Comparison of ENCODE assay signal across 14 cellular contexts in the genomic region with DNA sequence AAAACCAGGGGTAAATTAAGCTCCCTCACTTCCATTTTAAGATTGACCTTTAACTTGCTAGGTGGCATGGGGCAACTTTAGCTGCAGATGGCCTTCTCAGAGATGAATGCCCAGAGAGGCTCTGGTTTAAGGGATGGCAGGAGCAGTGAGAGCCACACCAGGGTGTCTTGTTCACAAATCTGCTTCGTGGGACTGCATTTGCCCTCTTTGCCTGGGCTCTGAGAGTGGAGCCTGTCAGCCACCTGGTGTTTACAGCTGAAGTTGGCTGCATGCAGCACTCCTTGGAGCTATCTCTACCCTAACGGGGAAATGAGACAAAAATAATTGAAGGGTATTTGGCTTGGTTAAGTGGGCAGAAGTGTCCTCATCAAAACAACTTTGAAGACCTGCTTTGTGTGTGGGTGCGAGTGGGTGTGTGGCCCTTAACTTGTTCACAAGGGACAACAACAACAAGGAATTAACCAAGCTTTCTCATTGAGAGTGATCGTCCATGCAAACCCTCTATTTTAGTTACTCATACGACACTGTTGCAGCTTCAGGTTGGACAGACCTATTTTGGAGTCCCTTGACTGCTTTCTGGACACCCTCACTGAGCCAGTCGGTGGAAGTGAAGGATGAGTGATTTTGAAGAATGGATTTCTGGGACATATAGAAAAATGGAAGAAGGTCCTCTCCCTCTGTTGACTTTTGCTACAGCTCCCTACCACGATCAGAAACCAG. TPM values are rescaled to one million over a fixed set of nuclear protein-coding genes. Genes with fewer than 3 reads are reported as not detected.
DNase-seq lines count a peak whose midpoint lies in the region; ATAC-seq and TF ChIP-seq lines count a peak whose summit lies in the region.
"Had no signal": no experiment of that assay in that cellular context is flagged by ENCODE, and none has a peak within 500 bp of the region (broad histone marks: within the 10 kb centered on the region; RNA-seq: fewer than 3 reads in every experiment).

No MANE protein-coding gene starts in this region.

- no peaks in the 10 kb centered on the region for H3K27me3 ChIP-seq in heart right ventricle
- no peaks in the 10 kb centered on the region for H3K27me3 ChIP-seq in mesendoderm (ENCODE audit: insufficient read depth, low read length, poor library complexity)

- peaks cover 0 to 57% (median 39%) of the 10 kb centered on the region in 9 donors for H3K4me1 ChIP-seq in heart right ventricle
- peaks cover 2% of the 10 kb centered on the region for H3K4me1 ChIP-seq in mesendoderm (ENCODE audit: control insufficient read depth, low read depth, low read length)

- DNase-seq in DMS79 (lab: John Stamatoyannopoulos, UW) (peak; percentile 46), NCI-H2171 treated with DMSO at 0.1 percent for 48 hours (lab: John Stamatoyannopoulos, UW) (peak; percentile 71), heart right ventricle (peak in 1 of 2 donors; percentile 21), mesendoderm (no peak)
- no peak for DNase-seq in stimulated activated CD4-positive, alpha-beta T cell treated with anti-CD3 and anti-CD28 coated beads, Interleukin-12 subunit alpha, Interleukin-12 subunit beta, amount 100 ng/mL, for 4 hours
- DNase-seq: activated CD4-positive, alpha-beta memory T cell treated with anti-CD3 and anti-CD28 coated beads, Interleukin-2, amount 10 ng/mL, durations not matched to agents 7 days and 5 days; H9; stimulated activated CD4-positive, alpha-beta T cell treated with anti-CD3 and anti-CD28 coated beads, Interleukin-2, amount 100 ng/mL, for 24 hours had no signal

- H3K18ac ChIP-seq in mesendoderm (ENCODE audit: low read length) = no peak overlapping the region

- no peak overlapping the region for H3K9ac ChIP-seq in mesendoderm (ENCODE audit: low read length)

- peak; percentile 53 for ATAC-seq in GM19351 (IDR thresholded peaks at IDR 0.05; ENCODE audit: unreplicated experiment)
- ATAC-seq in heart right ventricle = peak in 7 of 8 donors; percentile 37 to 76 (median 72)
- ATAC-seq in GM21515 (IDR thresholded peaks at IDR 0.05; ENCODE audit: unreplicated experiment) = no peak
- ATAC-seq in stimulated activated memory B cell treated with anti-CD40 and anti-IgM and Interleukin-4, amounts not matched to agents 10 μg/mL and 1 μg/mL and 100 μg/mL, for 72 hours = no peak

- H4K8ac ChIP-seq in mesendoderm (ENCODE audit: low read depth, low read length) = no peak overlapping the region

- no peak overlapping the region for H2BK5ac ChIP-seq in mesendoderm (ENCODE audit: low read length)

- intact Hi-C loops in heart right ventricle (cut with DNase I) = loop anchor here in 1 of 10 donors (5.0 kb wide), 1 partner anchor 609 kb away; no protein-coding TSS in a partner anchor

- no peak overlapping the region for H2BK120ac ChIP-seq in mesendoderm (ENCODE audit: low read depth, low read length)

- peaks cover 11% of the 10 kb centered on the region for H3K36me3 Mint-ChIP-seq in stimulated activated memory B cell treated with anti-CD40 and anti-IgM and Interleukin-4, amounts not matched to agents 10 μg/mL and 1 μg/mL and 100 μg/mL, for 72 hours

- no peaks in the 10 kb centered on the region for H3K27me3 Mint-ChIP-seq in stimulated activated memory B cell treated with anti-CD40 and anti-IgM and Interleukin-4, amounts not matched to agents 10 μg/mL and 1 μg/mL and 100 μg/mL, for 72 hours
- H3K27me3 Mint-ChIP-seq: activated CD4-positive, alpha-beta memory T cell treated with anti-CD3 and anti-CD28 coated beads, Interleukin-2, amount 10 ng/mL, durations not matched to agents 7 days and 5 days; progenitor cell of endocrine pancreas had no signal

- H3K27ac ChIP-seq in heart right ventricle = peak overlapping the region in 9 of 10 donors; percentile 16 to 55 (median 43)
- H3K27ac ChIP-seq in mesendoderm (ENCODE audit: low read depth, low read length) = no peak overlapping the region
- H3K27ac ChIP-seq: SK-N-MC had no signal

- no peak overlapping the region for H2BK15ac ChIP-seq in mesendoderm (replicated peaks; ENCODE audit: low read depth)

- no peak overlapping the region for H3K4me3 ChIP-seq in heart right ventricle
- H3K4me3 ChIP-seq in mesendoderm (ENCODE audit: low read length) = no peak overlapping the region
- H3K4me3 ChIP-seq: SK-N-MC had no signal

- no peaks in the 10 kb centered on the region for H3K9me3 ChIP-seq in heart right ventricle

- H3K23ac ChIP-seq in mesendoderm (ENCODE audit: low read length) = no peak overlapping the region

- H3K79me1 ChIP-seq in mesendoderm (ENCODE audit: low read length) = peaks cover 6% of the 10 kb centered on the region

- no peaks in the 10 kb centered on the region for H3K9me3 Mint-ChIP-seq in stimulated activated memory B cell treated with anti-CD40 and anti-IgM and Interleukin-4, amounts not matched to agents 10 μg/mL and 1 μg/mL and 100 μg/mL, for 72 hours
- H3K9me3 Mint-ChIP-seq: activated CD4-positive, alpha-beta memory T cell treated with anti-CD3 and anti-CD28 coated beads, Interleukin-2, amount 10 ng/mL, durations not matched to agents 7 days and 5 days; activated T-helper 2 cell treated with anti-CD3 and anti-CD28 coated beads, Interferon-gamma antibody, Interleukin-2, Interleukin-4, amounts not matched to agents 10 μg/mL and 5 μg/mL and 100 μg/mL, durations not matched to agents 14 hours and 24 hours and 36 hours; H9 had no signal

- no peak overlapping the region for H2AK5ac ChIP-seq in mesendoderm (ENCODE audit: low read length)

- no peak overlapping the region for H3K4ac ChIP-seq in mesendoderm (ENCODE audit: low read depth, low read length)

- peak in 2 of 9 donors; percentile 21 to 33 for TF ChIP-seq CTCF in heart right ventricle (IDR thresholded peaks at IDR 0.05)

- H3K4me1 Mint-ChIP-seq in stimulated activated memory B cell treated with anti-CD40 and anti-IgM and Interleukin-4, amounts not matched to agents 10 μg/mL and 1 μg/mL and 100 μg/mL, for 72 hours = no peaks in the 10 kb centered on the region

- H4K5ac ChIP-seq in mesendoderm (ENCODE audit: low read length) = no peak overlapping the region

- H3K36me3 ChIP-seq in heart right ventricle = no peaks in the 10 kb centered on the region
- no peaks in the 10 kb centered on the region for H3K36me3 ChIP-seq in mesendoderm (ENCODE audit: control insufficient read depth, insufficient read depth, low read length)

- H3K79me2 ChIP-seq in mesendoderm (ENCODE audit: control insufficient read depth, insufficient read depth, low read length) = no peaks in the 10 kb centered on the region

- H3K4me3 Mint-ChIP-seq in stimulated activated memory B cell treated with anti-CD40 and anti-IgM and Interleukin-4, amounts not matched to agents 10 μg/mL and 1 μg/mL and 100 μg/mL, for 72 hours = no peak overlapping the region
- H3K4me3 Mint-ChIP-seq: activated CD4-positive, alpha-beta memory T cell treated with anti-CD3 and anti-CD28 coated beads, Interleukin-2, amount 10 ng/mL, durations not matched to agents 7 days and 5 days; H9 had no signal

- H3K27ac Mint-ChIP-seq in stimulated activated memory B cell treated with anti-CD40 and anti-IgM and Interleukin-4, amounts not matched to agents 10 μg/mL and 1 μg/mL and 100 μg/mL, for 72 hours = no peak overlapping the region
- H3K27ac Mint-ChIP-seq: activated CD4-positive, alpha-beta memory T cell treated with anti-CD3 and anti-CD28 coated beads, Interleukin-2, amount 10 ng/mL, durations not matched to agents 7 days and 5 days; activated T-helper 2 cell treated with anti-CD3 and anti-CD28 coated beads, Interferon-gamma antibody, Interleukin-2, Interleukin-4, amounts not matched to agents 10 μg/mL and 5 μg/mL and 100 μg/mL, durations not matched to agents 14 hours and 24 hours and 36 hours had no signal

- no peak overlapping the region for H3K4me2 ChIP-seq in mesendoderm (ENCODE audit: low read length)

- WGBS in heart right ventricle, 2 donors = 52 to 64% methylated on average over 7 of the region's 7 CpGs
- no CpG with 5 or more reads among the region's 7 CpGs for WGBS in mesendoderm (ENCODE audit: extremely low coverage, insufficient coverage, low lambda C conversion rate)

- H3K56ac ChIP-seq in mesendoderm (ENCODE audit: low read length) = no peak overlapping the region

RNA-seq across cellular contexts. Expression of gene PGM1, which starts 29.8 kb away (rescaled TPM):
- total RNA-seq in heart right ventricle = 100 to 1,000 TPM; 223 to 363 (median 270) TPM
- 10 to 100 TPM; 20.4 to 86.1 TPM for polyA plus RNA-seq in heart right ventricle
- 46.0 TPM for polyA plus RNA-seq in mesendoderm (2013, experiment 1 of 2)
- 47.9 TPM for polyA plus RNA-seq in mesendoderm (2013, experiment 2 of 2)

Comparison
In these comparisons a context has a peak if more than half of its experiments do, and no peak if none do; other contexts are left out.
1. DNase-seq: peak in DMS79 (single experiment) and NCI-H2171 treated with DMSO at 0.1 percent for 48 hours (single experiment); none in stimulated activated CD4-positive, alpha-beta T cell treated with anti-CD3 and anti-CD28 coated beads, Interleukin-12 subunit alpha, Interleukin-12 subunit beta, amount 100 ng/mL, for 4 hours (single experiment) and mesendoderm (single experiment).
2. ATAC-seq: peak in GM19351 (single experiment) and heart right ventricle (7 of 8); none in GM21515 (single experiment) and stimulated activated memory B cell treated with anti-CD40 and anti-IgM and Interleukin-4, amounts not matched to agents 10 μg/mL and 1 μg/mL and 100 μg/mL, for 72 hours (single experiment).